Comparison of ENCODE assay signal across 17 cellular contexts in genomic region chr5:142801495-142801871, GRCh38. TPM values are rescaled to one million over a fixed set of nuclear protein-coding genes. Genes with fewer than 3 reads are reported as not detected.
DNase-seq lines count a peak whose midpoint lies in the region; ATAC-seq and TF ChIP-seq lines count a peak whose summit lies in the region.
"Had no signal": no experiment of that assay in that cellular context is flagged by ENCODE, and none has a peak within 500 bp of the region (broad histone marks: within the 10 kb centered on the region; RNA-seq: fewer than 3 reads in every experiment).

No MANE protein-coding gene starts in this region.

- H3K9me3 ChIP-seq in Loucy (ENCODE audit: insufficient read depth, low read depth, low read length) (no peaks in the 10 kb centered on the region), spleen (no peaks in the 10 kb centered on the region), thyroid gland (no peaks in the 10 kb centered on the region)
- H3K9me3 ChIP-seq: stomach had no signal

- DNase-seq in activated T-cell treated with anti-CD3 and anti-CD28 coated beads, Interleukin-2, amount 50 U/mL, for 4 hours = no peak
- DNase-seq in activated T-cell treated with anti-CD3 and anti-CD28 coated beads for 4 hours (no peak), spleen (no peak), thyroid gland (no peak), NCI-H1092 (lab: John Stamatoyannopoulos, UW) (no peak)
- no peak for DNase-seq in activated naive CD8-positive, alpha-beta T cell treated with anti-CD3 and anti-CD28 coated beads, Interleukin-2, amount 10 ng/mL, durations not matched to agents 7 days and 5 days
- DNase-seq: effector CD8-positive, alpha-beta T cell; hippocampal formation; left cardiac atrium; NCI-H2171; posterior cingulate gyrus; Right ventricle myocardium superior; stomach; T1000 had no signal

- peaks cover 2% of the 10 kb centered on the region for H3K36me3 Mint-ChIP-seq in activated T-cell treated with anti-CD3 and anti-CD28 coated beads, Interleukin-2, amount 50 U/mL, for 4 hours (ENCODE audit: insufficient read depth)
- H3K36me3 Mint-ChIP-seq in activated naive CD8-positive, alpha-beta T cell treated with anti-CD3 and anti-CD28 coated beads, Interleukin-2, amount 10 ng/mL, durations not matched to agents 7 days and 5 days = peaks cover 5% of the 10 kb centered on the region

- H3K27me3 Mint-ChIP-seq in activated T-cell treated with anti-CD3 and anti-CD28 coated beads, Interleukin-2, amount 50 U/mL, for 4 hours (ENCODE audit: low read depth) = no peaks in the 10 kb centered on the region
- H3K27me3 Mint-ChIP-seq in activated naive CD8-positive, alpha-beta T cell treated with anti-CD3 and anti-CD28 coated beads, Interleukin-2, amount 10 ng/mL, durations not matched to agents 7 days and 5 days = no peaks in the 10 kb centered on the region

- no peaks in the 10 kb centered on the region for H3K27me3 ChIP-seq in Loucy (ENCODE audit: insufficient read depth, low read length, poor library complexity, severe bottlenecking)
- no peaks in the 10 kb centered on the region for H3K27me3 ChIP-seq in spleen (replicated peaks in 1 of 7)
- H3K27me3 ChIP-seq in thyroid gland = no peaks in the 10 kb centered on the region
- H3K27me3 ChIP-seq: stomach had no signal

- no peak for TF ChIP-seq CTCF in Loucy (conservative IDR thresholded peaks at IDR 0.05; ENCODE audit: low read length)
- no peak for TF ChIP-seq CTCF in spleen (IDR thresholded peaks at IDR 0.05 in 8 of 11, conservative IDR thresholded peaks at IDR 0.05 in 3 of 11)
- no peak for TF ChIP-seq CTCF in thyroid gland (IDR thresholded peaks at IDR 0.05)

- TF ChIP-seq POLR2A in spleen (IDR thresholded peaks at IDR 0.05) = no peak
- no peak for TF ChIP-seq POLR2A in thyroid gland (IDR thresholded peaks at IDR 0.05)

- peak overlapping the region; percentile 92 for H3K27ac Mint-ChIP-seq in activated naive CD8-positive, alpha-beta T cell treated with anti-CD3 and anti-CD28 coated beads, Interleukin-2, amount 10 ng/mL, durations not matched to agents 7 days and 5 days

- no peak overlapping the region for H2AFZ ChIP-seq in Loucy (ENCODE audit: low read length)

- intact Hi-C loops in spleen (cut with DNase I; ENCODE audit: low total_unique reads) (no loop called here), thyroid gland (cut with DNase I) (no loop called here)

- peak overlapping the region; percentile 67 for H3K4me3 ChIP-seq in Loucy (ENCODE audit: low read length, poor library complexity, severe bottlenecking)
- peak overlapping the region in 1 of 8 donors; percentile 57 for H3K4me3 ChIP-seq in spleen
- no peak overlapping the region for H3K4me3 ChIP-seq in thyroid gland (replicated peaks in 1 of 3)
- H3K4me3 ChIP-seq: stomach had no signal

- H3K27ac ChIP-seq in spleen = peak overlapping the region; percentile 43 to 94 (median 84)
- H3K27ac ChIP-seq in thyroid gland = no peak overlapping the region

- peak overlapping the region; percentile 69 for H3K4me3 Mint-ChIP-seq in activated T-cell treated with anti-CD3 and anti-CD28 coated beads, Interleukin-2, amount 50 U/mL, for 4 hours
- peak overlapping the region; percentile 83 for H3K4me3 Mint-ChIP-seq in activated naive CD8-positive, alpha-beta T cell treated with anti-CD3 and anti-CD28 coated beads, Interleukin-2, amount 10 ng/mL, durations not matched to agents 7 days and 5 days

- H3F3A ChIP-seq in Loucy (ENCODE audit: low read depth) = peaks cover 4% of the 10 kb centered on the region

- POLR2A ChIA-PET in activated naive CD8-positive, alpha-beta T cell treated with anti-CD3 and anti-CD28 coated beads, Interleukin-2, amount 10 ng/mL, durations not matched to agents 7 days and 5 days (lab: Charles Lee) = interaction anchor here (0.8 to 4.8 kb wide), 4 partner anchors 18 to 31 kb away, joined by 3 to 55 read pairs (median 4); partner anchors contain the start of gene ARHGAP26

- no peaks in the 10 kb centered on the region for H4K20me1 ChIP-seq in Loucy (ENCODE audit: insufficient read depth, low read length, poor library complexity, severe bottlenecking)

- H3K9me2 ChIP-seq in Loucy (replicated peaks; ENCODE audit: low read depth, low read length) = no peaks in the 10 kb centered on the region

- peak overlapping the region; percentile 83 for H3K4me2 ChIP-seq in Loucy (ENCODE audit: low read depth, low read length, poor library complexity, severe bottlenecking)

- H3K79me2 ChIP-seq in Loucy (ENCODE audit: insufficient read depth, low read length) = peaks cover 55% of the 10 kb centered on the region

- peaks cover 58% of the 10 kb centered on the region for H3K4me1 Mint-ChIP-seq in activated T-cell treated with anti-CD3 and anti-CD28 coated beads, Interleukin-2, amount 50 U/mL, for 4 hours (ENCODE audit: low read depth)
- H3K4me1 Mint-ChIP-seq in activated naive CD8-positive, alpha-beta T cell treated with anti-CD3 and anti-CD28 coated beads, Interleukin-2, amount 10 ng/mL, durations not matched to agents 7 days and 5 days = peaks cover 56% of the 10 kb centered on the region

- WGBS in spleen, 5 donors = 68 to 83% (median 79%) methylated on average over 4 of the region's 4 CpGs
- 87% methylated on average over 4 of the region's 4 CpGs for WGBS in thyroid gland, 2 donors

- H3K4me1 ChIP-seq in Loucy (ENCODE audit: insufficient read depth, low read length, poor library complexity, severe bottlenecking) (peaks cover 53% of the 10 kb centered on the region), spleen (peaks cover 29 to 100% (median 64%) of the 10 kb centered on the region in 6 donors), thyroid gland (no peaks in the 10 kb centered on the region)

- H3K9ac ChIP-seq in Loucy (ENCODE audit: low read depth, low read length, poor library complexity, severe bottlenecking) = peak overlapping the region; percentile 57

- H3K36me3 ChIP-seq in Loucy (ENCODE audit: insufficient read depth, low read length) (no peaks in the 10 kb centered on the region), spleen (no peaks in the 10 kb centered on the region), thyroid gland (no peaks in the 10 kb centered on the region)
- H3K36me3 ChIP-seq: stomach had no signal

- ATAC-seq in activated T-cell treated with anti-CD3 and anti-CD28 coated beads, Interleukin-2, amount 50 U/mL, for 4 hours = no peak
- ATAC-seq in activated naive CD8-positive, alpha-beta T cell treated with anti-CD3 and anti-CD28 coated beads, Interleukin-2, amount 10 ng/mL, durations not matched to agents 7 days and 5 days (ENCODE audit: low read depth) = no peak
- no peak for ATAC-seq in GM18870 (IDR thresholded peaks at IDR 0.05; ENCODE audit: unreplicated experiment)
- ATAC-seq: HepG2, left cardiac atrium had no signal

- no peaks in the 10 kb centered on the region for H3K9me3 Mint-ChIP-seq in activated T-cell treated with anti-CD3 and anti-CD28 coated beads, Interleukin-2, amount 50 U/mL, for 4 hours
- H3K9me3 Mint-ChIP-seq in activated naive CD8-positive, alpha-beta T cell treated with anti-CD3 and anti-CD28 coated beads, Interleukin-2, amount 10 ng/mL, durations not matched to agents 7 days and 5 days = no peaks in the 10 kb centered on the region

RNA-seq across cellular contexts. Expression of gene ARHGAP26, which starts 31.3 kb away (rescaled TPM):
- total RNA-seq in activated T-cell treated with anti-CD3 and anti-CD28 coated beads, Interleukin-2, amount 50 U/mL, for 4 hours = 10 to 100 TPM in 1 of 3 donors, 1 to 10 TPM in 2; 9.1 to 11.7 (median 9.7) TPM
- 10 to 100 TPM; 30.6 to 32.0 TPM for total RNA-seq in activated naive CD8-positive, alpha-beta T cell treated with anti-CD3 and anti-CD28 coated beads, Interleukin-2, amount 10 ng/mL, durations not matched to agents 7 days and 5 days
- 100 to 1,000 TPM in 1 of 7 donors, 10 to 100 TPM in 6; 33.6 to 148 (median 65.9) TPM for total RNA-seq in spleen
- polyA plus RNA-seq in spleen = 1 to 10 TPM; 4.2 to 5.9 (median 4.2) TPM
- total RNA-seq in thyroid gland = 10 to 100 TPM; 28.2 to 52.3 (median 37.9) TPM

Comparison
In these comparisons a context has a peak if more than half of its experiments do, and no peak if none do; other contexts are left out.
1. H3K27ac ChIP-seq: peak in spleen (8 of 8); none in thyroid gland (0 of 3).